Comparison of ENCODE assay signal across 9 cellular contexts in the genomic region with DNA sequence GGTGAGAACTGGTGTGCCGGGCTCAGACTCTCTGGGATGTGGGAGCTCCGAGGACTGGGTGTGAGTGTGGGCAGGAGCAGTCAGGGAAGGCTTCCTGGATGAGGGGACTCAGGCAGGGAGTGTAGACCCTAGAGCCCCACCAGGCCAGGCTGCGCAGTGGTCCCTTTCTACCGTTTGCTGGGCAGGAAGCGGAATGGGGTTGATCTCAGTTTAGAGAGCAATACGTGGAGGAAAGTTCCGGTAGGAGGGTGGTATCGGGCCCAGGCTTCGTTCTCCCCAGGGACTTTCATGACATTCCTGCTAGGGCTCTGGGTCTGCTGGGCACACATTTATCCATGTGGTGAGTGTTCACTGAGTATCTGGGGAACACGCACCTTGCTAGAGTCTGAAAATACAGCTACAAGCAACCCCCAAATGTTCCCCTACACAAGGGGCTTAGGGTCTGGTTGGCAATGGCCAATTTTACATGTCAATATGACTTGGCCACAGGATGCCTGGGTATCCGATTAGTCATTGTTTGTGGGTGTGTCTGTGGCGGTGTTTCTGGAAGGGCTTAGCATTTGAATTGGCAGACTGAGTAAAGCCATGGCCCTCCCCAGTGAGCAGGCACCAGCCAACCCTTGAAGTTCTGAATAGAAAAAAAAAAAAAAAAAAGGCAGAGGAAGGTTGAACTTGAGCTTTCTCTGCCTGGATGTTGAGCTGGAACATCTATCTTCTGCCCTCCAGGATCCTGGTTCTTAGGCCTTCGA. TPM values are rescaled to one million over a fixed set of nuclear protein-coding genes. Genes with fewer than 3 reads are reported as not detected.
A peak's percentile ranks its signal among the peaks of the same experiment; 100 is the strongest.
DNase-seq lines count a peak whose midpoint lies in the region; FAIRE-seq and TF ChIP-seq lines count a peak whose summit lies in the region.
"Had no signal": no experiment of that assay in that cellular context is flagged by ENCODE, and none has a peak within 500 bp of the region (broad histone marks: within the 10 kb centered on the region; RNA-seq: fewer than 3 reads in every experiment).

No MANE protein-coding gene starts in this region.

- H3K36me3 Mint-ChIP-seq in astrocyte (ENCODE audit: low read depth, unreplicated experiment): no peaks in the 10 kb centered on the region

- DNase-seq in AG20443 (ENCODE audit: low spot score): peak; percentile 74
- peak; percentile 49 for DNase-seq in HPDE6-E6E7 (ENCODE audit: extremely low spot score)
- peak; percentile 42 for DNase-seq in astrocyte (ENCODE audit: low read depth)
- peak; percentile 36 for DNase-seq in iris pigment epithelial cell (ENCODE audit: low read depth)
- no peak for DNase-seq in mesenteric fat pad (ENCODE audit: low spot score)
- DNase-seq in NCI-H1092 (lab: John Stamatoyannopoulos, UW): no peak
- no peak for DNase-seq in activated CD8-positive, alpha-beta memory T cell treated with anti-CD3 and anti-CD28 coated beads for 24 hours
- no peak for DNase-seq in NCI-H526 treated with DMSO at 0.1 percent for 48 hours (lab: John Stamatoyannopoulos, UW)

- peaks cover 43% of the 10 kb centered on the region for H3K27me3 Mint-ChIP-seq in astrocyte (ENCODE audit: low read depth, unreplicated experiment)

- no peak for TF ChIP-seq CTCF in astrocyte (IDR thresholded peaks at IDR 0.05; ENCODE audit: insufficient read depth, low read depth, low read length)

- no peaks in the 10 kb centered on the region for H3K79me2 ChIP-seq in astrocyte (ENCODE audit: insufficient read depth, low read length)

- no peak overlapping the region for H3K27ac ChIP-seq in astrocyte (ENCODE audit: low read depth, low read length)
- H3K27ac ChIP-seq: uterus had no signal

- no peaks in the 10 kb centered on the region for H3K9me3 ChIP-seq in astrocyte (ENCODE audit: insufficient read depth, low read depth, low read length)
- H3K9me3 ChIP-seq: uterus had no signal

- no peak for FAIRE-seq in astrocyte (lab: Jason Lieb, UNC)

- no peaks in the 10 kb centered on the region for H3K9me3 Mint-ChIP-seq in astrocyte (ENCODE audit: unreplicated experiment)

- H3K4me1 ChIP-seq in astrocyte (ENCODE audit: insufficient read depth, low read length): no peaks in the 10 kb centered on the region

- H4K20me1 ChIP-seq in astrocyte (ENCODE audit: insufficient read depth, low read length): no peaks in the 10 kb centered on the region

- H3K4me1 Mint-ChIP-seq in astrocyte (ENCODE audit: low read depth, unreplicated experiment): peaks cover 3% of the 10 kb centered on the region

- H3K36me3 ChIP-seq in astrocyte (ENCODE audit: insufficient read depth, low read length): no peaks in the 10 kb centered on the region
- H3K36me3 ChIP-seq: uterus had no signal

- no peak overlapping the region for H3K9ac ChIP-seq in astrocyte (ENCODE audit: low read length)

- H3K27me3 ChIP-seq in astrocyte (ENCODE audit: insufficient read depth, low read length): peaks cover 15% of the 10 kb centered on the region
- H3K27me3 ChIP-seq: uterus had no signal

- H3K4me3 Mint-ChIP-seq in astrocyte (ENCODE audit: unreplicated experiment): no peak overlapping the region

- H3K4me2 ChIP-seq in astrocyte (ENCODE audit: low read length): no peak overlapping the region

- no peak overlapping the region for H3K27ac Mint-ChIP-seq in astrocyte (ENCODE audit: unreplicated experiment)

- no peak overlapping the region for H2AFZ ChIP-seq in astrocyte (ENCODE audit: low read depth, low read length)

- H3K4me3 ChIP-seq in astrocyte (ENCODE audit: insufficient read depth, low read depth, low read length): no peak overlapping the region
- H3K4me3 ChIP-seq: uterus had no signal

RNA-seq across cellular contexts. Expression of a gene that starts 20.8 kb away (rescaled TPM):
- total RNA-seq in astrocyte (not detected in 2 replicates), mesenteric fat pad (not detected)
- total RNA-seq: uterus had no signal

Comparison
In these comparisons a context has a peak if more than half of its experiments do, and no peak if none do; other contexts are left out.
1. DNase-seq: peak in AG20443 (single experiment), HPDE6-E6E7 (single experiment), astrocyte (single experiment) and iris pigment epithelial cell (single experiment); none in mesenteric fat pad (single experiment), NCI-H1092 (single experiment), activated CD8-positive, alpha-beta memory T cell treated with anti-CD3 and anti-CD28 coated beads for 24 hours (single experiment) and NCI-H526 treated with DMSO at 0.1 percent for 48 hours (single experiment).